ENCODE assay signal across 1 cellular context in the genomic region with DNA sequence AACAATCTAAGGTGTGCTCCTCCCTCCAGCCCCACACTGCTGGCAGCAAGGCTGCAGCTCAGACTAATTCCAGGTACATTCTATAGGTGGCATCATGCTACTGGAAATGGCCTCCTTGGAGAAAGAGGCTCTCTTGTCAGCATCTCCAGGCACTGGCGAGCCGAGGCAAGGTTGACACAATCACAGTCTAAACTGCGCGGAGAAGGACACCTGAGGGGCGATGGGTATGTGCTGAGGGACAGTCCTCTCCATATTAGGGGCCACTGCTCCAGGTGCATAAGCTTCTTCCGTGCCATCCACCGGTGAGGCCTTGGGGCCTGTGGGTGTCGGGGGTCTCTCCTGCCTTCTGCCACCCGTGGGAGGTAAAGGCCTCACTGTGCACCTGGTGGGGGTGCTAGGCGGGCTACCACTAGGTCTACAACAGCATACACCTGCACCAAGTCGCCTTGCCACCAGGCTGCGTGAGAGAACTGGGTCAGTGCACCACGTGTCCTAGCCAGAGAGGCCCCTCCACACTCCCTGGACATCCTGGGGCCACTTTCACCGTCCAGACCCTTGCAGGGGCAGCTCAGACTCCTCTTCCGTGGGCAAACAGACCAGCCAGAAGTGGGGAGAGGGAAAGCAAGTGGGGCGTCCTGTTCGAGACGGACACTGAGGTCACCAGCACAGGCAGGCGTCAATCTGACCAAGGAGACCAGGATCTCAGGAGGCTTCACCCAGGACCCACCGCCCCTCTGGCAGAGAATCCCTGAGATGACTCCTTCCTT.
A peak's percentile ranks its signal among the peaks of the same experiment; 100 is the strongest.
TF ChIP-seq lines count a peak whose summit lies in the region.

No MANE protein-coding gene starts in this region.

TF ChIP-seq in HEK293, 187 proteins besides CTCF, POLR2A, EP300 and RAD21 (continued from another document):
- TF ChIP-seq, protein P1, sequence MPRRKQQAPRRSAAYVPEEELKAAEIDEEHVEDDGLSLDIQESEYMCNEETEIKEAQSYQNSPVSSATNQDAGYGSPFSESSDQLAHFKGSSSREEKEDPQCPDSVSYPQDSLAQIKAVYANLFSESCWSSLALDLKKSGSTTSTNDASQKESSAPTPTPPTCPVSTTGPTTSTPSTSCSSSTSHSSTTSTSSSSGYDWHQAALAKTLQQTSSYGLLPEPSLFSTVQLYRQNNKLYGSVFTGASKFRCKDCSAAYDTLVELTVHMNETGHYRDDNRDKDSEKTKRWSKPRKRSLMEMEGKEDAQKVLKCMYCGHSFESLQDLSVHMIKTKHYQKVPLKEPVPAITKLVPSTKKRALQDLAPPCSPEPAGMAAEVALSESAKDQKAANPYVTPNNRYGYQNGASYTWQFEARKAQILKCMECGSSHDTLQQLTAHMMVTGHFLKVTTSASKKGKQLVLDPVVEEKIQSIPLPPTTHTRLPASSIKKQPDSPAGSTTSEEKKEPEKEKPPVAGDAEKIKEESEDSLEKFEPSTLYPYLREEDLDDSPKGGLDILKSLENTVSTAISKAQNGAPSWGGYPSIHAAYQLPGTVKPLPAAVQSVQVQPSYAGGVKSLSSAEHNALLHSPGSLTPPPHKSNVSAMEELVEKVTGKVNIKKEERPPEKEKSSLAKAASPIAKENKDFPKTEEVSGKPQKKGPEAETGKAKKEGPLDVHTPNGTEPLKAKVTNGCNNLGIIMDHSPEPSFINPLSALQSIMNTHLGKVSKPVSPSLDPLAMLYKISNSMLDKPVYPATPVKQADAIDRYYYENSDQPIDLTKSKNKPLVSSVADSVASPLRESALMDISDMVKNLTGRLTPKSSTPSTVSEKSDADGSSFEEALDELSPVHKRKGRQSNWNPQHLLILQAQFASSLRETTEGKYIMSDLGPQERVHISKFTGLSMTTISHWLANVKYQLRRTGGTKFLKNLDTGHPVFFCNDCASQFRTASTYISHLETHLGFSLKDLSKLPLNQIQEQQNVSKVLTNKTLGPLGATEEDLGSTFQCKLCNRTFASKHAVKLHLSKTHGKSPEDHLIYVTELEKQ (tag by site-specific recombination; IDR thresholded peaks at IDR 0.05; ENCODE audit: borderline replicate concordance), result no peak
- TF ChIP-seq SP7 (tag by site-specific recombination; IDR thresholded peaks at IDR 0.05) (no peak), IKZF3 (tag by site-specific recombination; IDR thresholded peaks at IDR 0.05) (0 out of 2 replicates have a peak, but pooled peaks have one; percentile 10), GLIS1 (tag by site-specific recombination; IDR thresholded peaks at IDR 0.05) (0 out of 2 replicates have a peak, but pooled peaks have one; percentile 10), ZNF654 (tag by site-specific recombination; IDR thresholded peaks at IDR 0.05; ENCODE audit: low read depth) (peak; percentile 64)
- TF ChIP-seq, protein P2, sequence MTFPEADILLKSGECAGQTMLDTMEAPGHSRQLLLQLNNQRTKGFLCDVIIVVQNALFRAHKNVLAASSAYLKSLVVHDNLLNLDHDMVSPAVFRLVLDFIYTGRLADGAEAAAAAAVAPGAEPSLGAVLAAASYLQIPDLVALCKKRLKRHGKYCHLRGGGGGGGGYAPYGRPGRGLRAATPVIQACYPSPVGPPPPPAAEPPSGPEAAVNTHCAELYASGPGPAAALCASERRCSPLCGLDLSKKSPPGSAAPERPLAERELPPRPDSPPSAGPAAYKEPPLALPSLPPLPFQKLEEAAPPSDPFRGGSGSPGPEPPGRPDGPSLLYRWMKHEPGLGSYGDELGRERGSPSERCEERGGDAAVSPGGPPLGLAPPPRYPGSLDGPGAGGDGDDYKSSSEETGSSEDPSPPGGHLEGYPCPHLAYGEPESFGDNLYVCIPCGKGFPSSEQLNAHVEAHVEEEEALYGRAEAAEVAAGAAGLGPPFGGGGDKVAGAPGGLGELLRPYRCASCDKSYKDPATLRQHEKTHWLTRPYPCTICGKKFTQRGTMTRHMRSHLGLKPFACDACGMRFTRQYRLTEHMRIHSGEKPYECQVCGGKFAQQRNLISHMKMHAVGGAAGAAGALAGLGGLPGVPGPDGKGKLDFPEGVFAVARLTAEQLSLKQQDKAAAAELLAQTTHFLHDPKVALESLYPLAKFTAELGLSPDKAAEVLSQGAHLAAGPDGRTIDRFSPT (tag by site-specific recombination; IDR thresholded peaks at IDR 0.05), result no peak
